In genomic region chr5:61330341-61330878, GRCh38 we compare ENCODE assay signal across 8 cellular contexts. TPM values are rescaled to one million over a fixed set of nuclear protein-coding genes. Genes with fewer than 3 reads are reported as not detected.
DNase-seq lines count a peak whose midpoint lies in the region; ATAC-seq and TF ChIP-seq lines count a peak whose summit lies in the region.

No MANE protein-coding gene starts in this region.

- intact Hi-C loops in ascending aorta (cut with DNase I), result loop anchor here (1.0 to 5.0 kb wide), 5 partner anchors 16 to 977 kb away; partner anchors contain the start of gene KIF2A

- H3K4me1 ChIP-seq in BE2C (no peaks in the 10 kb centered on the region), ascending aorta (peaks cover 0 to 18% of the 10 kb centered on the region in 2 donors)

- no peak for DNase-seq in BE2C
- DNase-seq in NCI-H748 (lab: John Stamatoyannopoulos, UW; ENCODE audit: unreplicated experiment), result peak; percentile 88
- DNase-seq in ascending aorta (ENCODE audit: low spot score in 2 of 2), result peak in 1 of 2 donors; percentile 73
- DNase-seq in hypothalamus (lab: John Stamatoyannopoulos, UW), result peak in 26 of 51 donors; percentile 24 to 88 (median 59)
- peak; percentile 71 for DNase-seq in renal cortical epithelial cell (ENCODE audit: low read depth)

- no peaks in the 10 kb centered on the region for H3K27me3 ChIP-seq in BE2C
- no peaks in the 10 kb centered on the region for H3K27me3 ChIP-seq in ascending aorta

- H3K27ac ChIP-seq in ascending aorta, result peak overlapping the region; percentile 95 to 96

- H3K36me3 ChIP-seq in BE2C (no peaks in the 10 kb centered on the region), ascending aorta (no peaks in the 10 kb centered on the region)

- ATAC-seq in GM21528 (IDR thresholded peaks at IDR 0.05; ENCODE audit: low FRiP score, unreplicated experiment), result peak; percentile 2
- no peak for ATAC-seq in GM21423 (IDR thresholded peaks at IDR 0.05; ENCODE audit: unreplicated experiment)
- ATAC-seq in GM18502 (IDR thresholded peaks at IDR 0.05; ENCODE audit: poor library complexity, unreplicated experiment), result no peak

- H3K4me3 ChIP-seq in BE2C (ENCODE audit: low read depth, low read length) (peak overlapping the region; percentile 90), ascending aorta (peak overlapping the region; percentile 81 to 97)

- no peaks in the 10 kb centered on the region for H3K9me3 ChIP-seq in BE2C
- no peaks in the 10 kb centered on the region for H3K9me3 ChIP-seq in ascending aorta

- TF ChIP-seq CTCF in BE2C (IDR thresholded peaks at IDR 0.05; ENCODE audit: low read depth, low read length), result no peak
- no peak for TF ChIP-seq CTCF in ascending aorta (IDR thresholded peaks at IDR 0.05)

RNA-seq across cellular contexts. Expression of gene ZSWIM6, which starts 1.6 kb away (rescaled TPM):
- polyA plus RNA-seq in BE2C (2012; ENCODE audit: insufficient read depth, insufficient read length, low read depth), result 7.5 TPM
- 8.8 TPM for total RNA-seq in ascending aorta
- total RNA-seq in renal cortical epithelial cell, result 11.6 and 20.7 TPM in 2 replicates
